Comparison of ENCODE assay signal across 1 cellular context in genomic region chr5:163504091-163504931, GRCh38.
TF ChIP-seq lines count a peak whose summit lies in the region.

No MANE protein-coding gene starts in this region.

TF ChIP-seq in HEK293, 187 proteins besides CTCF, POLR2A, EP300 and RAD21 (continued from another document and continues in another):
- TF ChIP-seq ZNF561 (tag by site-specific recombination; IDR thresholded peaks at IDR 0.05; ENCODE audit: borderline replicate concordance) = no peak
- TF ChIP-seq ZNF174 (tag by site-specific recombination; IDR thresholded peaks at IDR 0.05) = no peak
- TF ChIP-seq ZNF248 (tag by site-specific recombination; IDR thresholded peaks at IDR 0.05) = no peak
- TF ChIP-seq TCF7L2 (IDR thresholded peaks at IDR 0.05; ENCODE audit: borderline replicate concordance, low read depth, low read length) = no peak
- TF ChIP-seq ZNF202 (tag by site-specific recombination; IDR thresholded peaks at IDR 0.05; ENCODE audit: borderline replicate concordance) = no peak
- no peak for TF ChIP-seq ATF2 (tag by site-specific recombination; IDR thresholded peaks at IDR 0.05; ENCODE audit: low read depth)
- no peak for TF ChIP-seq ZNF433 (tag by site-specific recombination; IDR thresholded peaks at IDR 0.05; ENCODE audit: low read depth)
- no peak for TF ChIP-seq BCL6B (tag by site-specific recombination; IDR thresholded peaks at IDR 0.05)
- TF ChIP-seq ZNF580 (tag by site-specific recombination; IDR thresholded peaks at IDR 0.05) = no peak
- TF ChIP-seq OVOL3 (tag by site-specific recombination; IDR thresholded peaks at IDR 0.05) = no peak
- TF ChIP-seq ZNF777 (tag by site-specific recombination; IDR thresholded peaks at IDR 0.05; ENCODE audit: borderline replicate concordance) = no peak
- no peak for TF ChIP-seq ZNF791 (tag by site-specific recombination; IDR thresholded peaks at IDR 0.05)
- no peak for TF ChIP-seq ZNF140 (tag by site-specific recombination; IDR thresholded peaks at IDR 0.05)
- TF ChIP-seq ZBTB21 (tag by site-specific recombination; IDR thresholded peaks at IDR 0.05) = no peak
- TF ChIP-seq ZNF677 (tag by site-specific recombination; IDR thresholded peaks at IDR 0.05) = no peak
- TF ChIP-seq INSM2 (tag by site-specific recombination; IDR thresholded peaks at IDR 0.05) = no peak
- no peak for TF ChIP-seq REPIN1 (tag by site-specific recombination; IDR thresholded peaks at IDR 0.05; ENCODE audit: low read depth)
- no peak for TF ChIP-seq ZSCAN18 (tag by site-specific recombination; IDR thresholded peaks at IDR 0.05)
- TF ChIP-seq ZNF394 (tag by site-specific recombination; IDR thresholded peaks at IDR 0.05; ENCODE audit: borderline replicate concordance) = no peak
- no peak; the same call in 1 of the 2 replicates for TF ChIP-seq ZNF2 (tag by site-specific recombination; IDR thresholded peaks at IDR 0.05)
- peak; percentile 82 for TF ChIP-seq PRDM6 (tag by site-specific recombination; IDR thresholded peaks at IDR 0.05)
- 0 out of 2 replicates have a peak, but pooled peaks have one; percentile 18 for TF ChIP-seq ZXDB (tag by site-specific recombination; IDR thresholded peaks at IDR 0.05)
- no peak for TF ChIP-seq ELK4 (IDR thresholded peaks at IDR 0.05; ENCODE audit: borderline replicate concordance, low read depth, low read length)
- TF ChIP-seq ZNF26 (tag by site-specific recombination; IDR thresholded peaks at IDR 0.05) = no peak
- peak; percentile 94 for TF ChIP-seq ZNF692 (tag by site-specific recombination; IDR thresholded peaks at IDR 0.05)
- no peak for TF ChIP-seq ZNF518A (tag by site-specific recombination; conservative IDR thresholded peaks at IDR 0.05; ENCODE audit: low read depth)
- no peak for TF ChIP-seq ZNF623 (tag by site-specific recombination; IDR thresholded peaks at IDR 0.05)
- TF ChIP-seq AEBP2 (tag by site-specific recombination; IDR thresholded peaks at IDR 0.05; ENCODE audit: borderline replicate concordance) = no peak
- no peak for TF ChIP-seq BCL11B (tag by site-specific recombination; IDR thresholded peaks at IDR 0.05; ENCODE audit: low read depth)
- TF ChIP-seq ZNF473 (tag by site-specific recombination; IDR thresholded peaks at IDR 0.05) = no peak
- TF ChIP-seq ZNF629 (tag by site-specific recombination; IDR thresholded peaks at IDR 0.05) = no peak
- no peak for TF ChIP-seq WT1 (tag by site-specific recombination; IDR thresholded peaks at IDR 0.05)
- no peak for TF ChIP-seq SP7 (tag by site-specific recombination; IDR thresholded peaks at IDR 0.05)
- no peak for TF ChIP-seq ZNF510 (tag by site-specific recombination; IDR thresholded peaks at IDR 0.05; ENCODE audit: insufficient replicate concordance)
- peak; percentile 54 for TF ChIP-seq PRDM1 (tag by site-specific recombination; IDR thresholded peaks at IDR 0.05)
- peak; percentile 92 for TF ChIP-seq ZFP69B (tag by site-specific recombination; IDR thresholded peaks at IDR 0.05)
- peak; percentile 37; the same call in 1 of the 2 replicates for TF ChIP-seq ZNF600 (tag by site-specific recombination; IDR thresholded peaks at IDR 0.05)
- no peak for TF ChIP-seq ZNF398 (tag by site-specific recombination; IDR thresholded peaks at IDR 0.05)
